ENCODE assay signal across 8 cellular contexts in genomic region chr4:113825272-113825671, GRCh38.
DNase-seq lines count a peak whose midpoint lies in the region; ATAC-seq and TF ChIP-seq lines count a peak whose summit lies in the region.

No MANE protein-coding gene starts in this region.

- no peak for TF ChIP-seq CTCF in endothelial cell (IDR thresholded peaks at IDR 0.05; ENCODE audit: unreplicated experiment)

- H3K36me3 Mint-ChIP-seq in effector memory CD8-positive, alpha-beta T cell (ENCODE audit: insufficient read depth) = no peaks in the 10 kb centered on the region
- no peaks in the 10 kb centered on the region for H3K36me3 Mint-ChIP-seq in endothelial cell (ENCODE audit: low read depth, unreplicated experiment)

- DNase-seq in Jurkat, Clone E6-1 (ENCODE audit: low read depth, low spot score) = peak; percentile 81
- no peak for DNase-seq in effector memory CD8-positive, alpha-beta T cell
- no peak for DNase-seq in hypothalamus (lab: John Stamatoyannopoulos, UW)
- no peak for DNase-seq in endothelial cell (ENCODE audit: low spot score)
- no peak for DNase-seq in occipital lobe (lab: John Stamatoyannopoulos, UW)
- DNase-seq in NCI-H187 (lab: John Stamatoyannopoulos, UW) = no peak

- H3K4me1 Mint-ChIP-seq in effector memory CD8-positive, alpha-beta T cell (ENCODE audit: low read depth in 2 of 2) = peaks cover 5 to 6% of the 10 kb centered on the region in 2 donors
- no peaks in the 10 kb centered on the region for H3K4me1 Mint-ChIP-seq in endothelial cell (ENCODE audit: unreplicated experiment)

- H3K9me3 Mint-ChIP-seq in effector memory CD8-positive, alpha-beta T cell = no peaks in the 10 kb centered on the region
- no peaks in the 10 kb centered on the region for H3K9me3 Mint-ChIP-seq in endothelial cell (ENCODE audit: unreplicated experiment)

- ATAC-seq in GM18858 (IDR thresholded peaks at IDR 0.05; ENCODE audit: unreplicated experiment) (peak; percentile 60), GM21737 (IDR thresholded peaks at IDR 0.05; ENCODE audit: unreplicated experiment) (peak; percentile 66)
- peak; percentile 43 for ATAC-seq in effector memory CD8-positive, alpha-beta T cell (replicated peaks)

- peaks cover 5 to 7% of the 10 kb centered on the region in 2 donors for H3K27me3 Mint-ChIP-seq in effector memory CD8-positive, alpha-beta T cell
- H3K27me3 Mint-ChIP-seq in endothelial cell (ENCODE audit: unreplicated experiment) = no peaks in the 10 kb centered on the region

- no peak overlapping the region for H3K4me3 ChIP-seq in Jurkat, Clone E6-1 (ENCODE audit: low read length)

- no peak overlapping the region for H3K4me3 Mint-ChIP-seq in effector memory CD8-positive, alpha-beta T cell
- no peak overlapping the region for H3K4me3 Mint-ChIP-seq in endothelial cell (ENCODE audit: unreplicated experiment)

- H3K27ac Mint-ChIP-seq in effector memory CD8-positive, alpha-beta T cell = peak overlapping the region in 1 of 2 donors; percentile 13
- no peak overlapping the region for H3K27ac Mint-ChIP-seq in endothelial cell (ENCODE audit: unreplicated experiment)
